ENCODE assay signal across 1 cellular context in the genomic region with DNA sequence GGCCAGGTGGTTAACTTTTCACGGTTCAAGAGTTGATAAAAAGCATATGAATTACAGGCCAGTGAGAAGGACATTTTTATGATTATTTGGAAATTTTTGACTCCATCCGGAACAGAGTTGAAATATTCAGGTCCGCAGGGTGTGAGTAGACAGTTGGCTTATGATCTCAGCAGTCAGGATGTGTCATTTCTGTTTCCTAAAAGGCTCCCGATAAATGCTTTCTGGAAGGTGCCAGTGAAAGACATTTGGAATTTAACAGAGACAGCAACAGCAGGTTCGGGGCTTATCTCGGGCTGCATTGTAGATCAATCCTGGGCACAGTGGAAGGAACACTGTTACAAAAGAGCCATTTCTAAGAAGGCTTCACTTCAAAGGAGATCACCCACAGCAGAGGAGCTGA.
TF ChIP-seq lines count a peak whose summit lies in the region.

No MANE protein-coding gene starts in this region.

TF ChIP-seq in H1, 55 proteins besides CTCF, POLR2A, EP300 and RAD21:
- TF ChIP-seq HDAC6 (IDR thresholded peaks at IDR 0.05; ENCODE audit: low read depth, low read length), result no peak
- TF ChIP-seq KDM4A (IDR thresholded peaks at IDR 0.05; ENCODE audit: low read depth, low read length, severe bottlenecking), result no peak
- no peak for TF ChIP-seq YY1 (IDR thresholded peaks at IDR 0.05; ENCODE audit: low read depth, low read length)
- no peak for TF ChIP-seq TAF1 (IDR thresholded peaks at IDR 0.05; ENCODE audit: low read depth, low read length)
- no peak for TF ChIP-seq FOSL1 (IDR thresholded peaks at IDR 0.05; ENCODE audit: insufficient read depth, low read depth, low read length)
- TF ChIP-seq SIX5 (IDR thresholded peaks at IDR 0.05; ENCODE audit: low read depth, low read length), result no peak
- TF ChIP-seq NRF1 (IDR thresholded peaks at IDR 0.05; ENCODE audit: low read depth, low read length), result no peak
- no peak for TF ChIP-seq SRF (IDR thresholded peaks at IDR 0.05; ENCODE audit: low read depth, low read length)
- TF ChIP-seq POU5F1 (IDR thresholded peaks at IDR 0.05; ENCODE audit: low read depth, low read length), result no peak
- TF ChIP-seq TCF12 (IDR thresholded peaks at IDR 0.05; ENCODE audit: low read depth, low read length), result no peak
- TF ChIP-seq BACH1 (IDR thresholded peaks at IDR 0.05; ENCODE audit: low read length), result no peak
- no peak for TF ChIP-seq BCL11A (IDR thresholded peaks at IDR 0.05; ENCODE audit: low read depth in 2 of 2, low read length in 2 of 2)
- no peak for TF ChIP-seq RNF2 (IDR thresholded peaks at IDR 0.05; ENCODE audit: borderline replicate concordance, low read depth, low read length, missing control alignments, poor library complexity, severe bottlenecking)
- no peak for TF ChIP-seq CHD2 (IDR thresholded peaks at IDR 0.05; ENCODE audit: low read length)
- TF ChIP-seq NANOG (IDR thresholded peaks at IDR 0.05; ENCODE audit: insufficient read depth, low read depth, low read length, poor library complexity, severe bottlenecking), result no peak
- no peak for TF ChIP-seq CBX8 (IDR thresholded peaks at IDR 0.05; ENCODE audit: borderline replicate concordance, low read depth, low read length)
